21 cellular contexts compared by ENCODE assay signal in the genomic region with DNA sequence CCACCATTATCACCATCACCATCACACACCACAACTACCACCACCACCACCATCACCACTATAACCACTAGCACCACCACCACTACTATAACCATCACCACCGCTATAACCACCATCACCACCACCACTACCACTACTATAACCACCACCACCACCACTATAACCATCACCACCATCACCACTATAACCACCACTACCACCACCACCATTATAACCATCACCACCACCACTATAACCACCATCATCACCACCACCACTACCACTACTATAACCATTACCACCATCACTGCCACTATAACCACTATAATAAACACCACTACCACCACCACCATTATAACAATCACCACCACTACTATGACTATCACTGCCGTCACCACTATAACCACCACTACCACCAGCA.
DNase-seq lines count a peak whose midpoint lies in the region; ATAC-seq and TF ChIP-seq lines count a peak whose summit lies in the region.
"Had no signal": no experiment of that assay in that cellular context is flagged by ENCODE, and none has a peak within 500 bp of the region (broad histone marks: within the 10 kb centered on the region; RNA-seq: fewer than 3 reads in every experiment).

No MANE protein-coding gene starts in this region.

- H3K36me3 Mint-ChIP-seq in activated CD8-positive, alpha-beta memory T cell treated with anti-CD3 and anti-CD28 coated beads, Interleukin-2, amount 10 ng/mL, durations not matched to agents 7 days and 5 days = no peaks in the 10 kb centered on the region
- H3K36me3 Mint-ChIP-seq: naive B cell had no signal

- H3K79me2 ChIP-seq in osteoblast (ENCODE audit: insufficient read depth, low read length) = peaks cover 4% of the 10 kb centered on the region

- H3K27me3 Mint-ChIP-seq in activated CD8-positive, alpha-beta memory T cell treated with anti-CD3 and anti-CD28 coated beads, Interleukin-2, amount 10 ng/mL, durations not matched to agents 7 days and 5 days = no peaks in the 10 kb centered on the region
- H3K27me3 Mint-ChIP-seq: effector memory CD8-positive, alpha-beta T cell; naive B cell had no signal

- H3K36me3 ChIP-seq in adipocyte (ENCODE audit: control insufficient read depth, insufficient read depth, low read length, severe bottlenecking) (no peaks in the 10 kb centered on the region), esophagus muscularis mucosa (no peaks in the 10 kb centered on the region), osteoblast (ENCODE audit: insufficient read depth, low read length) (no peaks in the 10 kb centered on the region), tibial nerve (no peaks in the 10 kb centered on the region)
- H3K36me3 ChIP-seq: ascending aorta, thoracic aorta had no signal

- no peak overlapping the region for H2AFZ ChIP-seq in osteoblast (ENCODE audit: low read length)

- H3K4me1 ChIP-seq in adipocyte (ENCODE audit: control insufficient read depth, insufficient read depth, low read length) (peaks cover 85% of the 10 kb centered on the region), esophagus muscularis mucosa (peaks cover 7 to 79% (median 59%) of the 10 kb centered on the region in 4 donors), osteoblast (ENCODE audit: insufficient read depth, low read length) (peaks cover 21% of the 10 kb centered on the region), tibial nerve (peaks cover 0 to 26% (median 2%) of the 10 kb centered on the region in 4 donors)
- H3K4me1 ChIP-seq: ascending aorta had no signal

- no peaks in the 10 kb centered on the region for H4K20me1 ChIP-seq in osteoblast (ENCODE audit: insufficient read depth, low read length)

- ATAC-seq in activated CD8-positive, alpha-beta memory T cell treated with anti-CD3 and anti-CD28 coated beads, Interleukin-2, amount 10 ng/mL, durations not matched to agents 7 days and 5 days = no peak
- ATAC-seq in HG02623 (IDR thresholded peaks at IDR 0.05; ENCODE audit: unreplicated experiment) = no peak
- ATAC-seq: effector memory CD8-positive, alpha-beta T cell; HepG2 had no signal

- H3K27me3 ChIP-seq in adipocyte (replicated peaks; ENCODE audit: control insufficient read depth, insufficient read depth, low read length) = no peaks in the 10 kb centered on the region
- no peaks in the 10 kb centered on the region for H3K27me3 ChIP-seq in esophagus muscularis mucosa
- H3K27me3 ChIP-seq in osteoblast (ENCODE audit: insufficient read depth, low read length) = no peaks in the 10 kb centered on the region
- H3K27me3 ChIP-seq in tibial nerve = no peaks in the 10 kb centered on the region
- H3K27me3 ChIP-seq: ascending aorta had no signal

- H3K4me3 ChIP-seq in adipocyte (ENCODE audit: low read length) (peak overlapping the region; percentile 1), esophagus muscularis mucosa (no peak overlapping the region), osteoblast (ENCODE audit: insufficient read depth, low read length) (no peak overlapping the region), tibial nerve (no peak overlapping the region)
- H3K4me3 ChIP-seq: ascending aorta, smooth muscle cell, thoracic aorta had no signal

- 85% methylated on average over 2 of the region's 2 CpGs for WGBS in esophagus muscularis mucosa
- WGBS in tibial nerve, 2 donors = 78 to 90% methylated on average over 2 of the region's 2 CpGs

- TF ChIP-seq CTCF in esophagus muscularis mucosa (IDR thresholded peaks at IDR 0.05) (no peak), osteoblast (IDR thresholded peaks at IDR 0.05; ENCODE audit: extremely low read depth, low read depth, low read length) (no peak), tibial nerve (IDR thresholded peaks at IDR 0.05) (no peak)

- TF ChIP-seq EP300 in esophagus muscularis mucosa (IDR thresholded peaks at IDR 0.05) = no peak
- no peak for TF ChIP-seq EP300 in tibial nerve (IDR thresholded peaks at IDR 0.05)

- intact Hi-C loops in esophagus muscularis mucosa (cut with DNase I) = loop anchor here (10.0 kb wide), 1 partner anchor 323 kb away; no protein-coding TSS in a partner anchor

- peak overlapping the region; percentile 65 to 70 (median 67) for H3K27ac ChIP-seq in esophagus muscularis mucosa (replicated peaks in 1 of 4)
- peak overlapping the region; percentile 36 for H3K27ac ChIP-seq in osteoblast (ENCODE audit: low read depth, low read length)
- H3K27ac ChIP-seq in tibial nerve = peak overlapping the region in 3 of 4 donors; percentile 6 to 75 (median 29)

- H3K9me3 Mint-ChIP-seq in activated CD8-positive, alpha-beta memory T cell treated with anti-CD3 and anti-CD28 coated beads, Interleukin-2, amount 10 ng/mL, durations not matched to agents 7 days and 5 days (ENCODE audit: low read depth) = peaks cover 2% of the 10 kb centered on the region

- H3K9me3 ChIP-seq in adipocyte (ENCODE audit: control insufficient read depth, low read length) (no peaks in the 10 kb centered on the region), esophagus muscularis mucosa (no peaks in the 10 kb centered on the region), osteoblast (ENCODE audit: low read depth, low read length) (no peaks in the 10 kb centered on the region), tibial nerve (no peaks in the 10 kb centered on the region)
- H3K9me3 ChIP-seq: ascending aorta, thoracic aorta had no signal

- H3K4me2 ChIP-seq in osteoblast (ENCODE audit: insufficient read depth, low read length) = no peak overlapping the region
- H3K4me2 ChIP-seq: smooth muscle cell had no signal

- DNase-seq in adipocyte (ENCODE audit: low read depth) = no peak
- no peak for DNase-seq in esophagus muscularis mucosa (ENCODE audit: extremely low spot score)
- no peak for DNase-seq in osteoblast (ENCODE audit: insufficient read length, low spot score, missing footprints)
- DNase-seq in tibial nerve (ENCODE audit: low spot score in 2 of 2) = no peak
- DNase-seq in SHP77 treated with DMSO at 0.1 percent for 48 hours (lab: John Stamatoyannopoulos, UW) = no peak
- DNase-seq in activated CD8-positive, alpha-beta memory T cell treated with anti-CD3 and anti-CD28 coated beads, Interleukin-2, amount 10 ng/mL, durations not matched to agents 7 days and 5 days = no peak
- DNase-seq: activated CD4-positive, alpha-beta T cell treated with anti-CD3 and anti-CD28 coated beads for 48 hours; activated CD8-positive, alpha-beta memory T cell treated with anti-CD3 and anti-CD28 coated beads, Interleukin-2, amount 50 U/mL, for 4 hours; activated gamma-delta T cell treated with Interleukin-2 at 50 U/mL for 16 hours; effector memory CD8-positive, alpha-beta T cell; naive B cell; NCI-H1436 treated with DMSO at 0.1 percent for 48 hours; NCI-H2171; NCI-H526 treated with DMSO at 0.1 percent for 48 hours; SIG-M5; stimulated activated CD4-positive, alpha-beta T cell treated with anti-CD3 and anti-CD28 coated beads, Interleukin-4, amount 100 ng/mL, for 24 hours had no signal

- no peak for TF ChIP-seq POLR2A in esophagus muscularis mucosa (IDR thresholded peaks at IDR 0.05; ENCODE audit: low read depth)
- TF ChIP-seq POLR2A in tibial nerve (IDR thresholded peaks at IDR 0.05) = no peak

- H3K9ac ChIP-seq in adipocyte (ENCODE audit: low read length) = peak overlapping the region; percentile 62

- H3K4me3 Mint-ChIP-seq in activated CD8-positive, alpha-beta memory T cell treated with anti-CD3 and anti-CD28 coated beads, Interleukin-2, amount 10 ng/mL, durations not matched to agents 7 days and 5 days = no peak overlapping the region
- H3K4me3 Mint-ChIP-seq: effector memory CD8-positive, alpha-beta T cell; naive B cell had no signal

- H3K4me1 Mint-ChIP-seq in activated CD8-positive, alpha-beta memory T cell treated with anti-CD3 and anti-CD28 coated beads, Interleukin-2, amount 10 ng/mL, durations not matched to agents 7 days and 5 days = no peaks in the 10 kb centered on the region
- H3K4me1 Mint-ChIP-seq: naive B cell had no signal

- CTCF ChIA-PET in activated CD8-positive, alpha-beta memory T cell treated with anti-CD3 and anti-CD28 coated beads, Interleukin-2, amount 10 ng/mL, durations not matched to agents 7 days and 5 days (lab: Charles Lee) = no interaction called here

- H3K27ac Mint-ChIP-seq in activated CD8-positive, alpha-beta memory T cell treated with anti-CD3 and anti-CD28 coated beads, Interleukin-2, amount 10 ng/mL, durations not matched to agents 7 days and 5 days = no peak overlapping the region
- H3K27ac Mint-ChIP-seq: effector memory CD8-positive, alpha-beta T cell; naive B cell had no signal
